Comparison of ENCODE assay signal across 1 cellular context in genomic region chr2:119117408-119117807, GRCh38.
TF ChIP-seq lines count a peak whose summit lies in the region.

No MANE protein-coding gene starts in this region.

TF ChIP-seq in H1, 55 proteins besides CTCF, POLR2A, EP300 and RAD21:
- TF ChIP-seq CHD2 (IDR thresholded peaks at IDR 0.05; ENCODE audit: low read length) = no peak
- no peak for TF ChIP-seq SIN3A (conservative IDR thresholded peaks at IDR 0.05 in 1 of 2, IDR thresholded peaks at IDR 0.05 in 1 of 2; ENCODE audit: low read depth in 1 of 2, low read length in 2 of 2)
- no peak for TF ChIP-seq JUN (IDR thresholded peaks at IDR 0.05; ENCODE audit: low read depth, low read length)
- no peak for TF ChIP-seq BACH1 (IDR thresholded peaks at IDR 0.05; ENCODE audit: low read length)
- no peak for TF ChIP-seq TCF12 (IDR thresholded peaks at IDR 0.05; ENCODE audit: low read depth, low read length)
- TF ChIP-seq USF2 (IDR thresholded peaks at IDR 0.05; ENCODE audit: low read length) = no peak
- TF ChIP-seq HDAC2 (IDR thresholded peaks at IDR 0.05; ENCODE audit: borderline replicate concordance in 1 of 2, low read depth in 2 of 2, low read length in 2 of 2) = no peak
- TF ChIP-seq MAFK (IDR thresholded peaks at IDR 0.05; ENCODE audit: low read depth, low read length) = no peak
- TF ChIP-seq KDM4A (IDR thresholded peaks at IDR 0.05; ENCODE audit: low read depth, low read length, severe bottlenecking) = no peak
- TF ChIP-seq RBBP5 (IDR thresholded peaks at IDR 0.05; ENCODE audit: borderline replicate concordance, low read depth, low read length) = no peak
- no peak for TF ChIP-seq ATF3 (IDR thresholded peaks at IDR 0.05; ENCODE audit: insufficient read depth, low read depth, low read length)
